ENCODE assay signal across 10 cellular contexts in genomic region chr12:65536876-65537661, GRCh38.
DNase-seq lines count a peak whose midpoint lies in the region; ATAC-seq, FAIRE-seq and TF ChIP-seq lines count a peak whose summit lies in the region.
"Had no signal": no experiment of that assay in that cellular context is flagged by ENCODE, and none has a peak within 500 bp of the region (broad histone marks: within the 10 kb centered on the region; RNA-seq: fewer than 3 reads in every experiment).

No MANE protein-coding gene starts in this region.

- ATAC-seq in left lung, result peak; percentile 82
- ATAC-seq in HG02571 (IDR thresholded peaks at IDR 0.05; ENCODE audit: unreplicated experiment), result no peak
- ATAC-seq: stimulated activated effector memory CD8-positive, alpha-beta T cell treated with anti-CD3 and anti-CD28 coated beads, Interleukin-12 subunit alpha, Interleukin-12 subunit beta, amount 100 ng/mL, for 72 hours had no signal

- DNase-seq in ACHN, result peak; percentile 100
- peak; percentile 68 for DNase-seq in HT-29 (ENCODE audit: low spot score)
- peak; percentile 100 for DNase-seq in bronchial epithelial cell (ENCODE audit: low read depth)
- DNase-seq in left lung, result peak in 1 of 2 donors; percentile 39
- no peak for DNase-seq in DMS 273 (lab: John Stamatoyannopoulos, UW; ENCODE audit: unreplicated experiment)
- no peak for DNase-seq in NCI-H69 (lab: John Stamatoyannopoulos, UW)
- no peak for DNase-seq in substantia nigra (lab: John Stamatoyannopoulos, UW)
- DNase-seq: NCI-H524 treated with DMSO at 0.1 percent for 48 hours had no signal

- intact Hi-C loops in left lung (cut with DNase I), result no loop called here

- FAIRE-seq in bronchial epithelial cell (lab: Jason Lieb, UNC), result no peak

- peak overlapping the region; percentile 18 to 34 for H3K27ac ChIP-seq in left lung
- no peak overlapping the region for H3K27ac ChIP-seq in substantia nigra (ENCODE audit: low read depth, low read length, poor library complexity, severe bottlenecking)

- in situ Hi-C loops in ACHN (cut with HindIII; ENCODE audit: low pct_ligation_motif_present, low pct_unique_long_range_greater_than_20kb, low sequenced_read_pairs), result no loop called here

- H3K36me3 ChIP-seq in bronchial epithelial cell (ENCODE audit: control insufficient read depth, insufficient read depth, low read length) (no peaks in the 10 kb centered on the region), left lung (no peaks in the 10 kb centered on the region)

- no peaks in the 10 kb centered on the region for H3K4me1 ChIP-seq in left lung

- TF ChIP-seq CTCF in bronchial epithelial cell (IDR thresholded peaks at IDR 0.05; ENCODE audit: insufficient read depth, low read length, severe bottlenecking) (no peak), left lung (IDR thresholded peaks at IDR 0.05) (no peak)

- H3K27me3 ChIP-seq in bronchial epithelial cell (ENCODE audit: control insufficient read depth, insufficient read depth, low read length) (no peaks in the 10 kb centered on the region), left lung (no peaks in the 10 kb centered on the region)

- H3K4me3 ChIP-seq in bronchial epithelial cell (ENCODE audit: low read depth, low read length) (no peak overlapping the region), left lung (no peak overlapping the region)

- peaks cover 0 to 29% of the 10 kb centered on the region in 2 donors for H3K9me3 ChIP-seq in left lung

Comparison
In these comparisons a context has a peak if more than half of its experiments do, and no peak if none do; other contexts are left out.
1. DNase-seq: peak in ACHN (single experiment), HT-29 (single experiment) and bronchial epithelial cell (single experiment); none in DMS 273 (single experiment), NCI-H69 (single experiment) and substantia nigra (0 of 49).